In the genomic region with DNA sequence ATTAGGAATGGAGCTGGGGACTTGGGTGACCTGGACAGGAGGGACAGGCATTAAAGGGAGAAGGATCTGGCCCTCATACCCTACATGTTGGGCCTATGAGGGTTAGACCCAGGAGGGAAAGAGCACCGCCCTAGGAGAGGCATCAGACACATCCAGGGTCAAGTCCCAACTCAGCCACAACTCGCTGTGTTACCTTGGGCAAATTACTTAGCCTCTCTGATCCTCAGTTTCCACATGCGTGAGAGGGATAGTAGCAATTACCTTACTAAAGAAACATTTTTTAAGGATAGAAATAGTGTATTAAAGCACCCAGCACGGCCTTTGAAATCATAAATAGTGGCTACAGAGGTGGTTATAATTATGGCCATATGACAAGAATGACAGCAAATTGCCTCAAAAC, we compare ENCODE assay signal across 20 cellular contexts.
"Had no signal": no experiment of that assay in that cellular context is flagged by ENCODE, and none has a peak within 500 bp of the region (broad histone marks: within the 10 kb centered on the region; RNA-seq: fewer than 3 reads in every experiment).

No MANE protein-coding gene starts in this region.

- H3K4me3 ChIP-seq: adrenal gland, ascending aorta, coronary artery, esophagus squamous epithelium, heart left ventricle, lower lobe of right lung, thyroid gland had no signal

- ATAC-seq: activated naive CD4-positive, alpha-beta T cell treated with anti-CD3 and anti-CD28 coated beads, Interleukin-2, amount 50 U/mL, for 72 hours; activated T-helper 17 cell treated with anti-CD3 and anti-CD28 coated beads, Interleukin-2, amount 50 U/mL, for 72 hours; heart left ventricle; lower lobe of right lung; T-cell had no signal

- H3K36me3 Mint-ChIP-seq: naive B cell had no signal

- H3K27ac ChIP-seq: ascending aorta, coronary artery, esophagus squamous epithelium, heart left ventricle, lower lobe of right lung had no signal

- DNase-seq: activated CD4-positive, alpha-beta T cell treated with anti-CD3 and anti-CD28 coated beads, Interleukin-2, amount 50 U/mL, for 4 hours; activated CD8-positive, alpha-beta memory T cell treated with anti-CD3 and anti-CD28 coated beads for 24 hours; activated CD8-positive, alpha-beta memory T cell treated with anti-CD3 and anti-CD28 coated beads, Interleukin-2, amount 50 U/mL, for 4 hours; activated T-cell treated with anti-CD3 and anti-CD28 coated beads, Interleukin-2, amount 50 U/mL, for 24 hours; adrenal gland; esophagus squamous epithelium; heart left ventricle; kidney; lower lobe of right lung; naive B cell; stimulated activated CD4-positive, alpha-beta T cell treated with anti-CD3 and anti-CD28 coated beads, Interleukin-4, amount 100 ng/mL, for 24 hours; stimulated activated naive CD4-positive, alpha-beta T cell treated with Interleukin-2 at 50 U/mL for 16 hours; T-cell; thyroid gland had no signal

- H3K9me3 ChIP-seq: adrenal gland, ascending aorta, esophagus squamous epithelium, heart left ventricle, lower lobe of right lung, thyroid gland had no signal

- H3K27me3 Mint-ChIP-seq: activated T-cell treated with anti-CD3 and anti-CD28 coated beads, Interleukin-2, amount 50 U/mL, for 24 hours; activated T-helper 17 cell treated with anti-CD3 and anti-CD28 coated beads, Interleukin-2, amount 50 U/mL, for 72 hours; T-cell had no signal

- H3K9me3 Mint-ChIP-seq: activated naive CD4-positive, alpha-beta T cell treated with anti-CD3 and anti-CD28 coated beads, Interleukin-2, amount 50 U/mL, for 72 hours; activated T-cell treated with anti-CD3 and anti-CD28 coated beads, Interleukin-2, amount 50 U/mL, for 24 hours; activated T-helper 17 cell treated with anti-CD3 and anti-CD28 coated beads, Interleukin-2, amount 50 U/mL, for 72 hours; naive B cell; T-cell; T-helper 2 cell treated with Interferon-gamma antibody and Interleukin-4, amounts not matched to agents 5 μg/mL and 100 μg/mL, for 36 hours had no signal

- H3K4me3 Mint-ChIP-seq: activated T-cell treated with anti-CD3 and anti-CD28 coated beads, Interleukin-2, amount 50 U/mL, for 24 hours; activated T-helper 17 cell treated with anti-CD3 and anti-CD28 coated beads, Interleukin-2, amount 50 U/mL, for 72 hours; naive B cell; T-cell; T-helper 2 cell treated with Interferon-gamma antibody and Interleukin-4, amounts not matched to agents 5 μg/mL and 100 μg/mL, for 36 hours had no signal

- H3K4me1 ChIP-seq: adrenal gland, ascending aorta, thyroid gland had no signal

- H3K27ac Mint-ChIP-seq: activated T-cell treated with anti-CD3 and anti-CD28 coated beads, Interleukin-2, amount 50 U/mL, for 24 hours; activated T-helper 17 cell treated with anti-CD3 and anti-CD28 coated beads, Interleukin-2, amount 50 U/mL, for 72 hours; progenitor cell of endocrine pancreas; T-helper 2 cell treated with Interferon-gamma antibody and Interleukin-4, amounts not matched to agents 5 μg/mL and 100 μg/mL, for 36 hours had no signal

- H3K27me3 ChIP-seq: adrenal gland, ascending aorta, esophagus squamous epithelium, heart left ventricle, thyroid gland had no signal
